Comparison of ENCODE assay signal across 15 cellular contexts in the genomic region with DNA sequence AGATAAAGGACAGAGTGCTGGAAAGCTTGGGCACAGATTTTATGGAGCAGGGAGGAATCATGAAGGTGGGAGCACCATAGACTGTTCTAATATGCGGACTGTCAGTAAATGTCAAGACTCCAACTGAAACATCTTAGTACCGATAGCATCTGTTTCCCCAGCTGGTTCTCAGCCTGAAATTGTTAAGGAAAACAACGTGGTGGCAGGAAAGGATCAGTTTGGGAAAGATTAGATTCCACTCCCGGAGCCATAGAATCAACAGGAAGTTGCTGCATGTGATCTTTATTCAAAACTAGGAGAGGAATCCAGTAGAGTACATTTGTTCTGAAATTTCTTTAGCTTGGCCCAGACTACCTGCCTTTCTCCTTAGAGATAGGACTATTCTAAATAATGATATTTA.
DNase-seq lines count a peak whose midpoint lies in the region; ATAC-seq and TF ChIP-seq lines count a peak whose summit lies in the region.
"Had no signal": no experiment of that assay in that cellular context is flagged by ENCODE, and none has a peak within 500 bp of the region (broad histone marks: within the 10 kb centered on the region; RNA-seq: fewer than 3 reads in every experiment).

No MANE protein-coding gene starts in this region.

- ATAC-seq in stimulated activated memory B cell treated with anti-CD40 and anti-IgM and Interleukin-4, amounts not matched to agents 10 μg/mL and 1 μg/mL and 100 μg/mL, for 72 hours, result no peak

- no peaks in the 10 kb centered on the region for H3K36me3 Mint-ChIP-seq in stimulated activated memory B cell treated with anti-CD40 and anti-IgM and Interleukin-4, amounts not matched to agents 10 μg/mL and 1 μg/mL and 100 μg/mL, for 72 hours
- H3K36me3 Mint-ChIP-seq in glutamatergic neuron (ENCODE audit: unreplicated experiment), result no peaks in the 10 kb centered on the region
- H3K36me3 Mint-ChIP-seq: CD8-positive, alpha-beta memory T cell had no signal

- POLR2A ChIA-PET in RWPE1 (lab: Yijun Ruan, JAX; ENCODE audit: low non-redundant PET), result no interaction called here

- no peaks in the 10 kb centered on the region for H3K9me3 Mint-ChIP-seq in stimulated activated memory B cell treated with anti-CD40 and anti-IgM and Interleukin-4, amounts not matched to agents 10 μg/mL and 1 μg/mL and 100 μg/mL, for 72 hours
- H3K9me3 Mint-ChIP-seq in glutamatergic neuron (ENCODE audit: unreplicated experiment), result no peaks in the 10 kb centered on the region

- no peak overlapping the region for H3K27ac Mint-ChIP-seq in stimulated activated memory B cell treated with anti-CD40 and anti-IgM and Interleukin-4, amounts not matched to agents 10 μg/mL and 1 μg/mL and 100 μg/mL, for 72 hours
- no peak overlapping the region for H3K27ac Mint-ChIP-seq in glutamatergic neuron (ENCODE audit: unreplicated experiment)
- H3K27ac Mint-ChIP-seq: CD8-positive, alpha-beta memory T cell had no signal

- no peak overlapping the region for H3K27ac ChIP-seq in RWPE1
- H3K27ac ChIP-seq: BLaER1, GM23248 had no signal

- H3K27me3 Mint-ChIP-seq in stimulated activated memory B cell treated with anti-CD40 and anti-IgM and Interleukin-4, amounts not matched to agents 10 μg/mL and 1 μg/mL and 100 μg/mL, for 72 hours, result no peaks in the 10 kb centered on the region
- H3K27me3 Mint-ChIP-seq in glutamatergic neuron (ENCODE audit: unreplicated experiment), result no peaks in the 10 kb centered on the region
- H3K27me3 Mint-ChIP-seq: CD8-positive, alpha-beta memory T cell had no signal

- peaks cover 21% of the 10 kb centered on the region for H3K4me1 Mint-ChIP-seq in stimulated activated memory B cell treated with anti-CD40 and anti-IgM and Interleukin-4, amounts not matched to agents 10 μg/mL and 1 μg/mL and 100 μg/mL, for 72 hours
- H3K4me1 Mint-ChIP-seq in glutamatergic neuron (ENCODE audit: low read depth, unreplicated experiment), result peaks cover 3% of the 10 kb centered on the region
- H3K4me1 Mint-ChIP-seq: CD8-positive, alpha-beta memory T cell had no signal

- CTCF ChIA-PET in RWPE1 (lab: Yijun Ruan, JAX), result interaction anchor here (0.7 kb wide), 1 partner anchor 96 kb away, joined by 4 read pairs; no protein-coding TSS in a partner anchor

- TF ChIP-seq CTCF in glutamatergic neuron (IDR thresholded peaks at IDR 0.05; ENCODE audit: partially characterized antibody, unreplicated experiment) (no peak), RWPE1 (conservative IDR thresholded peaks at IDR 0.05; ENCODE audit: low read depth) (no peak)

- H3K4me3 Mint-ChIP-seq in stimulated activated memory B cell treated with anti-CD40 and anti-IgM and Interleukin-4, amounts not matched to agents 10 μg/mL and 1 μg/mL and 100 μg/mL, for 72 hours, result no peak overlapping the region
- H3K4me3 Mint-ChIP-seq in glutamatergic neuron (ENCODE audit: unreplicated experiment), result no peak overlapping the region
- H3K4me3 Mint-ChIP-seq: CD8-positive, alpha-beta memory T cell had no signal

- DNase-seq in NCI-H2171 treated with DMSO at 0.1 percent for 48 hours (lab: John Stamatoyannopoulos, UW), result peak; percentile 8
- DNase-seq in NCI-H2171 (lab: John Stamatoyannopoulos, UW), result no peak
- DNase-seq in dermis blood vessel endothelial cell, result peak; percentile 84
- peak; percentile 1 to 3 for DNase-seq in lung microvascular endothelial cell (ENCODE audit: low read depth in 2 of 2)
- peak; percentile 39 for DNase-seq in pulmonary artery endothelial cell (ENCODE audit: low read depth, low spot score)
- no peak for DNase-seq in glutamatergic neuron
- no peak for DNase-seq in RWPE1 (ENCODE audit: low spot score)
- DNase-seq: 8988T; AML-193; Caco-2; CD8-positive, alpha-beta memory T cell; GM23248; H7 had no signal

Comparison
In these comparisons a context has a peak if more than half of its experiments do, and no peak if none do; other contexts are left out.
1. DNase-seq: peak in NCI-H2171 treated with DMSO at 0.1 percent for 48 hours (single experiment), dermis blood vessel endothelial cell (single experiment), lung microvascular endothelial cell (2 of 2) and pulmonary artery endothelial cell (single experiment); none in NCI-H2171 (single experiment), glutamatergic neuron (single experiment) and RWPE1 (single experiment).